28 cellular contexts compared by ENCODE assay signal in genomic region chr3:128872282-128872681, GRCh38.
"Had no signal": no experiment of that assay in that cellular context is flagged by ENCODE, and none has a peak within 500 bp of the region (broad histone marks: within the 10 kb centered on the region; RNA-seq: fewer than 3 reads in every experiment).

No MANE protein-coding gene starts in this region.

- ATAC-seq: natural killer cell; right lobe of liver; stimulated activated naive B cell treated with anti-CD40 and anti-IgM and Interleukin-4, amounts not matched to agents 10 μg/mL and 1 μg/mL and 100 μg/mL, for 72 hours; stimulated activated naive CD8-positive, alpha-beta T cell treated with anti-CD3 and anti-CD28 coated beads, Interleukin-15, Interleukin-2, amounts not matched to agents 100 U/mL and 50 U/mL, for 24 hours had no signal

- DNase-seq: hypothalamus; immature natural killer cell; left ventricle myocardium inferior; mesendoderm; naive B cell; natural killer cell; nephron progenitor cell; ovary; right lobe of liver; stimulated activated CD4-positive, alpha-beta T cell treated with anti-CD3 and anti-CD28 coated beads, Interleukin-12 subunit alpha, Interleukin-12 subunit beta, amount 100 ng/mL, for 4 hours; stimulated activated CD4-positive, alpha-beta T cell treated with anti-CD3 and anti-CD28 coated beads, Interleukin-15, amount 100 ng/mL, for 24 hours; stimulated activated CD4-positive, alpha-beta T cell treated with anti-CD3 and anti-CD28 coated beads, Interleukin-2, amount 100 ng/mL, for 24 hours; stimulated activated CD4-positive, alpha-beta T cell treated with anti-CD3 and anti-CD28 coated beads, Interleukin-4, amount 100 ng/mL, for 1 hour; stimulated activated naive B cell treated with anti-CD40 and anti-IgM and Interleukin-4, amounts not matched to agents 10 μg/mL and 1 μg/mL and 100 μg/mL, for 72 hours; stimulated activated naive CD8-positive, alpha-beta T cell treated with anti-CD3 and anti-CD28 coated beads, Interleukin-15, Interleukin-2, amounts not matched to agents 100 U/mL and 50 U/mL, for 24 hours; stomach; testis; thyroid gland; transverse colon; upper lobe of left lung had no signal

- H3K27ac Mint-ChIP-seq: immature natural killer cell; mesothelial cell of epicardium; natural killer cell; nephron progenitor cell; neural progenitor cell; progenitor cell of endocrine pancreas; stimulated activated naive B cell treated with anti-CD40 and anti-IgM and Interleukin-4, amounts not matched to agents 10 μg/mL and 1 μg/mL and 100 μg/mL, for 72 hours had no signal

- H3K4me2 ChIP-seq: neural progenitor cell, smooth muscle cell had no signal

- H3K9me3 ChIP-seq: left ventricle myocardium inferior, ovary, right atrium auricular region, right lobe of liver, stomach, testis, thyroid gland, transverse colon, upper lobe of left lung, vagina had no signal

- FAIRE-seq: islet of Langerhans had no signal

- H3K27me3 ChIP-seq: ovary, right atrium auricular region, right lobe of liver, stomach, testis, thyroid gland, transverse colon, upper lobe of left lung, vagina had no signal

- H2AFZ ChIP-seq: neural progenitor cell had no signal

- H3K36me3 Mint-ChIP-seq: immature natural killer cell, mesothelial cell of epicardium, naive B cell, natural killer cell, neural progenitor cell had no signal

- H3K4me1 ChIP-seq: right lobe of liver, thyroid gland, transverse colon, vagina had no signal

- H3K9me3 Mint-ChIP-seq: mesothelial cell of epicardium; naive B cell; natural killer cell; nephron progenitor cell; neural progenitor cell; stimulated activated naive B cell treated with anti-CD40 and anti-IgM and Interleukin-4, amounts not matched to agents 10 μg/mL and 1 μg/mL and 100 μg/mL, for 72 hours had no signal

- H3K36me3 ChIP-seq: left ventricle myocardium inferior, neural progenitor cell, ovary, right atrium auricular region, right lobe of liver, stomach, thyroid gland, transverse colon, upper lobe of left lung, vagina had no signal

- H3K27ac ChIP-seq: left ventricle myocardium inferior, neural progenitor cell, ovary, right atrium auricular region, right lobe of liver, stomach, testis, thyroid gland, transverse colon, upper lobe of left lung, vagina had no signal

- H3K4me3 ChIP-seq: left ventricle myocardium inferior, lung, neural progenitor cell, ovary, right atrium auricular region, right lobe of liver, smooth muscle cell, stomach, testis, thyroid gland, transverse colon, upper lobe of left lung, vagina had no signal

- H3K4me3 Mint-ChIP-seq: immature natural killer cell; mesothelial cell of epicardium; naive B cell; natural killer cell; nephron progenitor cell; neural progenitor cell; stimulated activated naive B cell treated with anti-CD40 and anti-IgM and Interleukin-4, amounts not matched to agents 10 μg/mL and 1 μg/mL and 100 μg/mL, for 72 hours had no signal

- H3K27me3 Mint-ChIP-seq: naive B cell had no signal
